ENCODE assay signal across 8 cellular contexts in genomic region chr1:84090447-84091244, GRCh38. TPM values are rescaled to one million over a fixed set of nuclear protein-coding genes. Genes with fewer than 3 reads are reported as not detected.
DNase-seq lines count a peak whose midpoint lies in the region; ATAC-seq and TF ChIP-seq lines count a peak whose summit lies in the region.

No MANE protein-coding gene starts in this region.

- CTCF ChIA-PET in Calu3 (lab: Charles Lee) (interaction anchor here (0.6 kb wide), 1 partner anchor 45 kb away, joined by 5 read pairs; no protein-coding TSS in a partner anchor), GM10248 (lab: Yijun Ruan, JAX) (interaction anchor here (0.7 to 1.1 kb wide), 3 partner anchors 13 to 473 kb away, joined by 3 read pairs; no protein-coding TSS in a partner anchor)

- peak; percentile 4 for DNase-seq in Calu3
- DNase-seq in central memory CD8-positive, alpha-beta T cell (ENCODE audit: low spot score in 2 of 2) = no peak
- DNase-seq in globus pallidus (ENCODE audit: low spot score) = no peak
- no peak for DNase-seq in GM10248 (ENCODE audit: extremely low spot score)
- no peak for DNase-seq in HFFc6

- no peak for TF ChIP-seq POLR2A in gastroesophageal sphincter (IDR thresholded peaks at IDR 0.05)

- H3K27ac Mint-ChIP-seq in Calu3 (ENCODE audit: unreplicated experiment) = peak overlapping the region; percentile 56
- peak overlapping the region; percentile 61 for H3K27ac Mint-ChIP-seq in central memory CD8-positive, alpha-beta T cell (ENCODE audit: low read depth)
- H3K27ac Mint-ChIP-seq in HFFc6 = no peak overlapping the region

- intact Hi-C loops in Calu3 (cut with micrococcal nuclease; ENCODE audit: unreplicated experiment) = no loop called here

- H3K4me1 Mint-ChIP-seq in Calu3 (ENCODE audit: low read depth, unreplicated experiment) = peaks cover 24% of the 10 kb centered on the region
- H3K4me1 Mint-ChIP-seq in central memory CD8-positive, alpha-beta T cell = peaks cover 23% of the 10 kb centered on the region
- peaks cover 42% of the 10 kb centered on the region for H3K4me1 Mint-ChIP-seq in HFFc6 (ENCODE audit: low read depth)

- H3K9me3 Mint-ChIP-seq in Calu3 (ENCODE audit: low read depth, unreplicated experiment) (no peaks in the 10 kb centered on the region), HFFc6 (peaks cover 9% of the 10 kb centered on the region)
- no peaks in the 10 kb centered on the region for H3K9me3 Mint-ChIP-seq in central memory CD8-positive, alpha-beta T cell

- no peak overlapping the region for H3K4me3 ChIP-seq in gastroesophageal sphincter

- no peak for TF ChIP-seq EP300 in gastroesophageal sphincter (IDR thresholded peaks at IDR 0.05)

- TF ChIP-seq CTCF in Calu3 (IDR thresholded peaks at IDR 0.05; ENCODE audit: unreplicated experiment) = no peak
- TF ChIP-seq CTCF in gastroesophageal sphincter (IDR thresholded peaks at IDR 0.05) = no peak
- no peak for TF ChIP-seq CTCF in GM10248 (IDR thresholded peaks at IDR 0.05; ENCODE audit: control extremely low read depth, extremely low read depth, low read depth, missing control alignments)
- no peak for TF ChIP-seq CTCF in HFFc6 (IDR thresholded peaks at IDR 0.05)

- BruUV-seq in Calu3 (replicated peaks; lab: Mats Ljungman, UMichigan) = no TSS peak

- H3K27me3 ChIP-seq in gastroesophageal sphincter = no peaks in the 10 kb centered on the region

- H3K4me3 Mint-ChIP-seq in Calu3 (ENCODE audit: low read depth, unreplicated experiment) (peak overlapping the region; percentile 56), HFFc6 (no peak overlapping the region)
- H3K4me3 Mint-ChIP-seq in central memory CD8-positive, alpha-beta T cell = peak overlapping the region; percentile 67

- no peaks in the 10 kb centered on the region for H3K9me3 ChIP-seq in gastroesophageal sphincter

- POLR2A ChIA-PET in GM10248 (lab: Yijun Ruan, JAX) = no interaction called here

- no peaks in the 10 kb centered on the region for H3K36me3 ChIP-seq in gastroesophageal sphincter

- no peaks in the 10 kb centered on the region for H3K4me1 ChIP-seq in gastroesophageal sphincter

- H3K27me3 Mint-ChIP-seq in Calu3 (ENCODE audit: unreplicated experiment) = no peaks in the 10 kb centered on the region
- H3K27me3 Mint-ChIP-seq in central memory CD8-positive, alpha-beta T cell = no peaks in the 10 kb centered on the region
- no peaks in the 10 kb centered on the region; the same call in 1 of the 2 replicates for H3K27me3 Mint-ChIP-seq in HFFc6 (ENCODE audit: insufficient read depth)

- no peak overlapping the region for H3K27ac ChIP-seq in gastroesophageal sphincter

- WGBS in gastroesophageal sphincter (ENCODE audit: low coverage in 1 of 2), 2 donors = 51 to 63% methylated on average over 2 to 3 of the region's 3 CpGs

- H3K36me3 Mint-ChIP-seq in Calu3 (ENCODE audit: insufficient read depth, unreplicated experiment) (peaks cover 5% of the 10 kb centered on the region), HFFc6 (ENCODE audit: low read depth) (peaks cover 9% of the 10 kb centered on the region)
- H3K36me3 Mint-ChIP-seq in central memory CD8-positive, alpha-beta T cell (ENCODE audit: insufficient read depth) = peaks cover 2% of the 10 kb centered on the region

- ATAC-seq in GM19351 (IDR thresholded peaks at IDR 0.05; ENCODE audit: unreplicated experiment) (peak; percentile 72), HG03354 (IDR thresholded peaks at IDR 0.05; ENCODE audit: poor library complexity, severe bottlenecking, unreplicated experiment) (peak; percentile 82), gastroesophageal sphincter (no peak)
- ATAC-seq in central memory CD8-positive, alpha-beta T cell (replicated peaks; ENCODE audit: extremely low read depth, poor library complexity, severe bottlenecking) = peak; percentile 80

RNA-seq across cellular contexts. Expression of gene PRKACB, which starts 53.4 kb away (rescaled TPM):
- total RNA-seq in Calu3 (2022) (28.5 and 30.3 TPM in 2 replicates), gastroesophageal sphincter (10 to 100 TPM; 37.4 to 57.7 (median 50.9) TPM)
- total RNA-seq in HFFc6 (2021; fragmentation: NEBNext Ultra II Directional; extraction: Animal tissue kit (Norgen Biotek cat#: 25700)) = 10 to 100 TPM; 29.8 to 41.0 (median 36.7) TPM
